Comparison of ENCODE assay signal across 1 cellular context in the genomic region with DNA sequence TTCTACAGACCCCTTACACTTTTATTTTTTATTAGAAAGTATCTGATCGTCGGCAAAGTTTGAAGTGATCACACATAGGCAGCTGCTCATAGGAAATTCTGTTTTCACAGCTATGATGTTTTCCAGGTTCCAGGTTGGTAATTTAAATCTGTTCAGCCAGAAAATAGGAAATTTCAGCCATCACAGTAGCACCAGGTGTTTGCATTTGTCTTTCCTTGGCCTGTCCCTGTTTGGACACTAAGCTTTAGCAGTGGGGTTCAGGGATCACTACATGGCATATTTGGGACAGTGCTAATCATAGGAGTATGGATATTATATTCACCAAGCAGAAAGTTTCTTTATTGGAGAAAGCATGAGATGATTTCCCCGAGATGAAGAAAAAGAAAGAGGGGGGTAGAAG.
TF ChIP-seq lines count a peak whose summit lies in the region.

No MANE protein-coding gene starts in this region.

TF ChIP-seq in WTC11, 78 proteins besides CTCF, POLR2A, EP300 and RAD21 (continued from another document):
- TF ChIP-seq, protein P1, sequence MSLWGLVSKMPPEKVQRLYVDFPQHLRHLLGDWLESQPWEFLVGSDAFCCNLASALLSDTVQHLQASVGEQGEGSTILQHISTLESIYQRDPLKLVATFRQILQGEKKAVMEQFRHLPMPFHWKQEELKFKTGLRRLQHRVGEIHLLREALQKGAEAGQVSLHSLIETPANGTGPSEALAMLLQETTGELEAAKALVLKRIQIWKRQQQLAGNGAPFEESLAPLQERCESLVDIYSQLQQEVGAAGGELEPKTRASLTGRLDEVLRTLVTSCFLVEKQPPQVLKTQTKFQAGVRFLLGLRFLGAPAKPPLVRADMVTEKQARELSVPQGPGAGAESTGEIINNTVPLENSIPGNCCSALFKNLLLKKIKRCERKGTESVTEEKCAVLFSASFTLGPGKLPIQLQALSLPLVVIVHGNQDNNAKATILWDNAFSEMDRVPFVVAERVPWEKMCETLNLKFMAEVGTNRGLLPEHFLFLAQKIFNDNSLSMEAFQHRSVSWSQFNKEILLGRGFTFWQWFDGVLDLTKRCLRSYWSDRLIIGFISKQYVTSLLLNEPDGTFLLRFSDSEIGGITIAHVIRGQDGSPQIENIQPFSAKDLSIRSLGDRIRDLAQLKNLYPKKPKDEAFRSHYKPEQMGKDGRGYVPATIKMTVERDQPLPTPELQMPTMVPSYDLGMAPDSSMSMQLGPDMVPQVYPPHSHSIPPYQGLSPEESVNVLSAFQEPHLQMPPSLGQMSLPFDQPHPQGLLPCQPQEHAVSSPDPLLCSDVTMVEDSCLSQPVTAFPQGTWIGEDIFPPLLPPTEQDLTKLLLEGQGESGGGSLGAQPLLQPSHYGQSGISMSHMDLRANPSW (CRISPR knock-in tag; conservative IDR thresholded peaks at IDR 0.05; ENCODE audit: low read depth) = no peak
- TF ChIP-seq EMX1 (CRISPR knock-in tag; IDR thresholded peaks at IDR 0.05) (no peak), FOXP1 (CRISPR knock-in tag; IDR thresholded peaks at IDR 0.05; ENCODE audit: borderline replicate concordance) (no peak), ZNF121 (CRISPR knock-in tag; IDR thresholded peaks at IDR 0.05) (no peak), AFF4 (CRISPR knock-in tag; IDR thresholded peaks at IDR 0.05; ENCODE audit: borderline replicate concordance) (no peak), CREB1 (CRISPR knock-in tag; IDR thresholded peaks at IDR 0.05) (no peak), SP1 (CRISPR knock-in tag; conservative IDR thresholded peaks at IDR 0.05) (no peak)
- TF ChIP-seq, protein P2, sequence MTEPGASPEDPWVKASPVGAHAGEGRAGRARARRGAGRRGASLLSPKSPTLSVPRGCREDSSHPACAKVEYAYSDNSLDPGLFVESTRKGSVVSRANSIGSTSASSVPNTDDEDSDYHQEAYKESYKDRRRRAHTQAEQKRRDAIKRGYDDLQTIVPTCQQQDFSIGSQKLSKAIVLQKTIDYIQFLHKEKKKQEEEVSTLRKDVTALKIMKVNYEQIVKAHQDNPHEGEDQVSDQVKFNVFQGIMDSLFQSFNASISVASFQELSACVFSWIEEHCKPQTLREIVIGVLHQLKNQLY (CRISPR knock-in tag; IDR thresholded peaks at IDR 0.05) = no peak
